ENCODE assay signal across 24 cellular contexts in genomic region chr6:21633511-21634109, GRCh38.
"Had no signal": no experiment of that assay in that cellular context is flagged by ENCODE, and none has a peak within 500 bp of the region (broad histone marks: within the 10 kb centered on the region; RNA-seq: fewer than 3 reads in every experiment).

No MANE protein-coding gene starts in this region.

- ATAC-seq: gastrocnemius medialis, psoas muscle had no signal

- H3K4me3 ChIP-seq: esophagus squamous epithelium, gastrocnemius medialis, hepatocyte, psoas muscle, sigmoid colon, suprapubic skin, tibial artery had no signal

- H3K79me2 ChIP-seq: hepatocyte, parathyroid adenoma had no signal

- H3K9ac ChIP-seq: parathyroid adenoma had no signal

- H3K27ac ChIP-seq: esophagus squamous epithelium, gastrocnemius medialis, hepatocyte, neutrophil, parathyroid adenoma, psoas muscle, sigmoid colon, suprapubic skin had no signal

- H3K9me3 ChIP-seq: esophagus squamous epithelium, gastrocnemius medialis, neutrophil, psoas muscle, sigmoid colon, suprapubic skin, tibial artery had no signal

- H2AFZ ChIP-seq: hepatocyte, parathyroid adenoma had no signal

- H3K4me1 ChIP-seq: gastrocnemius medialis, parathyroid adenoma, psoas muscle, suprapubic skin had no signal

- H3K27me3 ChIP-seq: esophagus squamous epithelium, gastrocnemius medialis, hepatocyte, neutrophil, sigmoid colon, suprapubic skin, tibial artery had no signal

- H3K36me3 ChIP-seq: esophagus squamous epithelium, gastrocnemius medialis, neutrophil, sigmoid colon, suprapubic skin, tibial artery had no signal

- DNase-seq: activated CD4-positive, alpha-beta T cell treated with anti-CD3 and anti-CD28 coated beads for 4 hours; activated CD4-positive, alpha-beta T cell treated with anti-CD3 and anti-CD28 coated beads, Interleukin-2, amount 50 U/mL, for 4 hours; activated effector memory CD4-positive, alpha-beta T cell treated with Interleukin-2 at 50 U/mL for 16 hours; activated naive CD4-positive, alpha-beta T cell treated with Interleukin-2 at 50 U/mL for 16 hours; anterior cingulate cortex; endodermal cell; esophagus squamous epithelium; gastrocnemius medialis; glutamatergic neuron; islet precursor cell; left cardiac atrium; mammary epithelial cell; naive B cell; nephron progenitor cell; psoas muscle; sigmoid colon; stimulated activated CD4-positive, alpha-beta T cell treated with anti-CD3 and anti-CD28 coated beads, Interleukin-15, amount 100 ng/mL, for 24 hours; stimulated activated naive CD4-positive, alpha-beta T cell; T-helper 1 cell; tibial artery had no signal

- H3K4me2 ChIP-seq: hepatocyte had no signal
